13 cellular contexts compared by ENCODE assay signal in genomic region chr21:36499578-36500471, GRCh38. TPM values are rescaled to one million over a fixed set of nuclear protein-coding genes. Genes with fewer than 3 reads are reported as not detected.
A peak's percentile ranks its signal among the peaks of the same experiment; 100 is the strongest.
DNase-seq lines count a peak whose midpoint lies in the region; ATAC-seq and TF ChIP-seq lines count a peak whose summit lies in the region.
"Had no signal": no experiment of that assay in that cellular context is flagged by ENCODE, and none has a peak within 500 bp of the region (broad histone marks: within the 10 kb centered on the region; RNA-seq: fewer than 3 reads in every experiment).

No MANE protein-coding gene starts in this region.

- no peak for TF ChIP-seq POLR2A in stomach (IDR thresholded peaks at IDR 0.05)

- ATAC-seq in HG03139 (IDR thresholded peaks at IDR 0.05; ENCODE audit: unreplicated experiment) (no peak), GM18909 (IDR thresholded peaks at IDR 0.05; ENCODE audit: poor library complexity, unreplicated experiment) (no peak)
- ATAC-seq: WTC11 had no signal

- peak overlapping the region; percentile 53; the same call in 1 of the 2 replicates for H3K27ac ChIP-seq in HEK293 (ENCODE audit: extremely low read depth, low read depth, low read length)
- peak overlapping the region in 4 of 5 donors; percentile 19 to 80 (median 42) for H3K27ac ChIP-seq in stomach

- no peaks in the 10 kb centered on the region for H3K36me3 ChIP-seq in HEK293 (ENCODE audit: control insufficient read depth in 2 of 2, insufficient read depth in 1 of 2, low read length in 2 of 2)
- H3K36me3 ChIP-seq in stomach: no peaks in the 10 kb centered on the region

- H3K4me1 ChIP-seq in HEK293 (ENCODE audit: control insufficient read depth, insufficient read depth, low read length): peaks cover 34% of the 10 kb centered on the region
- peaks cover 5 to 13% (median 10%) of the 10 kb centered on the region in 4 donors for H3K4me1 ChIP-seq in stomach

- CTCF ChIA-PET in HEK293 (lab: Yijun Ruan, JAX): interaction anchor here (1.0 to 1.3 kb wide), 2 partner anchors 131 to 354 kb away, joined by 3 to 4 read pairs; no protein-coding TSS in a partner anchor

- intact Hi-C loops in stomach (cut with DNase I; ENCODE audit: low total_unique reads): no loop called here

- DNase-seq in astrocyte of the spinal cord (ENCODE audit: low read depth, low spot score): peak; percentile 16
- DNase-seq in hepatic stellate cell (ENCODE audit: low spot score): peak; percentile 26
- DNase-seq in stomach: peak; percentile 73
- DNase-seq in NCI-H510A treated with DMSO at 0.1 percent for 48 hours (lab: John Stamatoyannopoulos, UW): no peak
- no peak for DNase-seq in ACHN
- DNase-seq: activated T-cell treated with anti-CD3 and anti-CD28 coated beads, Interleukin-2, amount 50 U/mL, for 1 hour; NCI-H2171; SHP77 had no signal

- no peak for TF ChIP-seq CTCF in HEK293 (tag by site-specific recombination; IDR thresholded peaks at IDR 0.05)
- TF ChIP-seq CTCF in astrocyte of the spinal cord (IDR thresholded peaks at IDR 0.05; ENCODE audit: low read depth, low read length): no peak
- TF ChIP-seq CTCF in stomach (IDR thresholded peaks at IDR 0.05): no peak

- no peak for TF ChIP-seq EP300 in stomach (IDR thresholded peaks at IDR 0.05)

- POLR2A ChIA-PET in HEK293 (lab: Yijun Ruan, JAX): no interaction called here

- 38 to 60% (median 50%) methylated on average over 14 to 25 of the region's 25 CpGs for WGBS in stomach, 5 donors

- in situ Hi-C loops in astrocyte of the spinal cord (cut with HindIII; ENCODE audit: low sequenced_read_pairs) (no loop called here), ACHN (cut with HindIII; ENCODE audit: low pct_ligation_motif_present, low pct_unique_long_range_greater_than_20kb, low sequenced_read_pairs) (no loop called here)

- H3K4me3 ChIP-seq in HEK293 (ENCODE audit: low read depth, low read length): no peak overlapping the region
- H3K4me3 ChIP-seq in astrocyte of the spinal cord (ENCODE audit: low read depth, low read length): no peak overlapping the region
- no peak overlapping the region for H3K4me3 ChIP-seq in stomach

- H3K9me3 ChIP-seq in HEK293 (ENCODE audit: control insufficient read depth, insufficient read depth, low read depth, low read length) (no peaks in the 10 kb centered on the region), stomach (no peaks in the 10 kb centered on the region)

- no peaks in the 10 kb centered on the region for H3K27me3 ChIP-seq in stomach

TF ChIP-seq in HEK293, 187 proteins besides CTCF, POLR2A, EP300 and RAD21:
- TF ChIP-seq, protein P1, sequence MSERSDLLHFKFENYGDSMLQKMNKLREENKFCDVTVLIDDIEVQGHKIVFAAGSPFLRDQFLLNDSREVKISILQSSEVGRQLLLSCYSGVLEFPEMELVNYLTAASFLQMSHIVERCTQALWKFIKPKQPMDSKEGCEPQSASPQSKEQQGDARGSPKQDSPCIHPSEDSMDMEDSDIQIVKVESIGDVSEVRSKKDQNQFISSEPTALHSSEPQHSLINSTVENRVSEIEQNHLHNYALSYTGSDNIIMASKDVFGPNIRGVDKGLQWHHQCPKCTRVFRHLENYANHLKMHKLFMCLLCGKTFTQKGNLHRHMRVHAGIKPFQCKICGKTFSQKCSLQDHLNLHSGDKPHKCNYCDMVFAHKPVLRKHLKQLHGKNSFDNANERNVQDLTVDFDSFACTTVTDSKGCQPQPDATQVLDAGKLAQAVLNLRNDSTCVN (tag by site-specific recombination; optimal IDR thresholded peaks at IDR 0.05): no peak
- TF ChIP-seq ZNF558 (tag by site-specific recombination; IDR thresholded peaks at IDR 0.05) (no peak), FEZF1 (tag by site-specific recombination; IDR thresholded peaks at IDR 0.05) (peak; percentile 61), ZNF704 (tag by site-specific recombination; IDR thresholded peaks at IDR 0.05) (no peak), GLIS1 (tag by site-specific recombination; IDR thresholded peaks at IDR 0.05) (peak; percentile 46), ZBTB7A (tag by site-specific recombination; IDR thresholded peaks at IDR 0.05; ENCODE audit: low read depth) (no peak), ZNF292 (tag by site-specific recombination; IDR thresholded peaks at IDR 0.05; ENCODE audit: borderline replicate concordance, low read depth) (no peak), ZNF529 (tag by site-specific recombination; IDR thresholded peaks at IDR 0.05; ENCODE audit: insufficient replicate concordance) (peak; percentile 17), ZIC2 (tag by site-specific recombination; IDR thresholded peaks at IDR 0.05) (peak; percentile 89), ZNF132 (tag by site-specific recombination; IDR thresholded peaks at IDR 0.05; ENCODE audit: borderline replicate concordance) (no peak), ZNF433 (tag by site-specific recombination; IDR thresholded peaks at IDR 0.05; ENCODE audit: low read depth) (no peak), ZSCAN30 (tag by site-specific recombination; IDR thresholded peaks at IDR 0.05) (0 out of 2 replicates have a peak, but pooled peaks have one; percentile 6), ZNF776 (tag by site-specific recombination; IDR thresholded peaks at IDR 0.05; ENCODE audit: borderline replicate concordance) (no peak), ZBTB20 (tag by site-specific recombination; IDR thresholded peaks at IDR 0.05) (peak; percentile 48; the same call in 1 of the 2 replicates), ZNF416 (tag by site-specific recombination; IDR thresholded peaks at IDR 0.05) (no peak)
- TF ChIP-seq, protein P2, sequence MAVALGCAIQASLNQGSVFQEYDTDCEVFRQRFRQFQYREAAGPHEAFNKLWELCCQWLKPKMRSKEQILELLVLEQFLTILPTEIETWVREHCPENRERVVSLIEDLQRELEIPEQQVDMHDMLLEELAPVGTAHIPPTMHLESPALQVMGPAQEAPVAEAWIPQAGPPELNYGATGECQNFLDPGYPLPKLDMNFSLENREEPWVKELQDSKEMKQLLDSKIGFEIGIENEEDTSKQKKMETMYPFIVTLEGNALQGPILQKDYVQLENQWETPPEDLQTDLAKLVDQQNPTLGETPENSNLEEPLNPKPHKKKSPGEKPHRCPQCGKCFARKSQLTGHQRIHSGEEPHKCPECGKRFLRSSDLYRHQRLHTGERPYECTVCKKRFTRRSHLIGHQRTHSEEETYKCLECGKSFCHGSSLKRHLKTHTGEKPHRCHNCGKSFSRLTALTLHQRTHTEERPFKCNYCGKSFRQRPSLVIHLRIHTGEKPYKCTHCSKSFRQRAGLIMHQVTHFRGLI (tag by site-specific recombination; IDR thresholded peaks at IDR 0.05): peak; percentile 74

RNA-seq across cellular contexts. Expression of gene CLDN14, which starts 19.9 kb away (rescaled TPM):
- total RNA-seq in stomach: not detected
- under 1 TPM in 1 of 3 donors, not detected in 2; 0.48 TPM for polyA plus RNA-seq in stomach
- total RNA-seq: mesothelial cell of epicardium, WTC11 had no signal

Comparison
In these comparisons a context has a peak if more than half of its experiments do, and no peak if none do; other contexts are left out.
1. DNase-seq: peak in astrocyte of the spinal cord (single experiment), hepatic stellate cell (single experiment) and stomach (single experiment); none in NCI-H510A treated with DMSO at 0.1 percent for 48 hours (single experiment) and ACHN (single experiment).